Comparison of ENCODE assay signal across 18 cellular contexts in the genomic region with DNA sequence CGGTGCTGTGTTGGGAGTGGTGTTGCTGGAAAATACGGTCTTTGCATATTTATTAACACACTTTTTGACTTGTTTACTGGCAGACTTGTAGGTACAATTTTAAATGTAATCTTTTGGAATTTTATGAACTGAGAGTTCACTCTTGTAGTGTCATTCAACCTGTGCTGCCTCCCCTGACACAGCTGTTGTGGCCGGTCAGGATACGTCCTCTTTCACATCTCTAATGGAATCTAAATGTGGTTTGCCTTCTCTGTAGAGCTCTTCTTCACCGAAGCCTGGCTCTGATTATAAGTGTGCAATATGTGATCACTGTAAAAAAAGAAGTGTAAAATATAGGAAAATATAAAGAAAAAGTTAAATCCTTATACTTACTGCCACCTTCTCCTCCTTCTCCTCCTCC.
"Had no signal": no experiment of that assay in that cellular context is flagged by ENCODE, and none has a peak within 500 bp of the region (broad histone marks: within the 10 kb centered on the region; RNA-seq: fewer than 3 reads in every experiment).

No MANE protein-coding gene starts in this region.

- H3K27me3 Mint-ChIP-seq: activated CD4-positive, alpha-beta memory T cell treated with anti-CD3 and anti-CD28 coated beads, Interleukin-2, amount 10 ng/mL, durations not matched to agents 7 days and 5 days; activated CD8-positive, alpha-beta memory T cell treated with anti-CD3 and anti-CD28 coated beads, Interleukin-2, amount 10 ng/mL, durations not matched to agents 7 days and 5 days; activated T-helper 17 cell treated with anti-CD3 and anti-CD28 coated beads, Interleukin-2, amount 50 U/mL, for 72 hours; stimulated activated naive CD8-positive, alpha-beta T cell treated with anti-CD3 and anti-CD28 coated beads, Interleukin-15, Interleukin-2, amounts not matched to agents 100 ng/mL and 50 ng/mL, for 24 hours; T-cell; type B pancreatic cell had no signal

- H3K4me3 ChIP-seq: body of pancreas, coronary artery had no signal

- H3K27ac ChIP-seq: body of pancreas had no signal

- H3K9me3 ChIP-seq: body of pancreas had no signal

- DNase-seq: activated CD4-positive, alpha-beta memory T cell treated with anti-CD3 and anti-CD28 coated beads, Interleukin-2, amount 10 ng/mL, durations not matched to agents 7 days and 5 days; activated CD4-positive, alpha-beta T cell treated with anti-CD3 and anti-CD28 coated beads for 48 hours; activated CD4-positive, CD25-positive, alpha-beta regulatory T cell; activated CD8-positive, alpha-beta memory T cell treated with anti-CD3 and anti-CD28 coated beads, Interleukin-2, amount 10 ng/mL, durations not matched to agents 7 days and 5 days; activated naive CD4-positive, alpha-beta T cell treated with Interleukin-2 at 50 U/mL for 16 hours; body of pancreas; central memory CD4-positive, alpha-beta T cell; effector CD4-positive, alpha-beta T cell; occipital lobe; posterior cingulate gyrus; stimulated activated CD4-positive, alpha-beta T cell treated with anti-CD3 and anti-CD28 coated beads, Interleukin-12 subunit alpha, Interleukin-12 subunit beta, amount 100 ng/mL, for 4 hours; stimulated activated CD4-positive, alpha-beta T cell treated with anti-CD3 and anti-CD28 coated beads, Interleukin-1b, Interleukin-23, amount 100 ng/mL, for 48 hours; stimulated activated CD8-positive, alpha-beta memory T cell treated with anti-CD3 and anti-CD28 coated beads, Interleukin-4, amount 100 ng/mL, for 48 hours; T-cell had no signal

- H3K9me3 Mint-ChIP-seq: activated CD4-positive, alpha-beta memory T cell treated with anti-CD3 and anti-CD28 coated beads, Interleukin-2, amount 10 ng/mL, durations not matched to agents 7 days and 5 days; stimulated activated naive CD8-positive, alpha-beta T cell treated with anti-CD3 and anti-CD28 coated beads, Interleukin-15, Interleukin-2, amounts not matched to agents 100 ng/mL and 50 ng/mL, for 24 hours; T-cell; type B pancreatic cell had no signal

- ATAC-seq: activated CD8-positive, alpha-beta memory T cell treated with anti-CD3 and anti-CD28 coated beads, Interleukin-2, amount 10 ng/mL, durations not matched to agents 7 days and 5 days; activated T-helper 17 cell treated with anti-CD3 and anti-CD28 coated beads, Interleukin-2, amount 50 U/mL, for 72 hours; body of pancreas; T-cell had no signal

- H3K4me3 Mint-ChIP-seq: activated CD4-positive, alpha-beta memory T cell treated with anti-CD3 and anti-CD28 coated beads, Interleukin-2, amount 10 ng/mL, durations not matched to agents 7 days and 5 days; activated CD8-positive, alpha-beta memory T cell treated with anti-CD3 and anti-CD28 coated beads, Interleukin-2, amount 10 ng/mL, durations not matched to agents 7 days and 5 days; activated T-helper 17 cell treated with anti-CD3 and anti-CD28 coated beads, Interleukin-2, amount 50 U/mL, for 72 hours; stimulated activated naive CD8-positive, alpha-beta T cell treated with anti-CD3 and anti-CD28 coated beads, Interleukin-15, Interleukin-2, amounts not matched to agents 100 ng/mL and 50 ng/mL, for 24 hours; T-cell; type B pancreatic cell had no signal

- H3K27me3 ChIP-seq: body of pancreas had no signal

- H3K27ac Mint-ChIP-seq: activated CD4-positive, alpha-beta memory T cell treated with anti-CD3 and anti-CD28 coated beads, Interleukin-2, amount 10 ng/mL, durations not matched to agents 7 days and 5 days; activated CD8-positive, alpha-beta memory T cell treated with anti-CD3 and anti-CD28 coated beads, Interleukin-2, amount 10 ng/mL, durations not matched to agents 7 days and 5 days; activated T-helper 17 cell treated with anti-CD3 and anti-CD28 coated beads, Interleukin-2, amount 50 U/mL, for 72 hours; stimulated activated naive CD8-positive, alpha-beta T cell treated with anti-CD3 and anti-CD28 coated beads, Interleukin-15, Interleukin-2, amounts not matched to agents 100 ng/mL and 50 ng/mL, for 24 hours; T-cell; type B pancreatic cell had no signal
